Comparison of ENCODE assay signal across 27 cellular contexts in the genomic region with DNA sequence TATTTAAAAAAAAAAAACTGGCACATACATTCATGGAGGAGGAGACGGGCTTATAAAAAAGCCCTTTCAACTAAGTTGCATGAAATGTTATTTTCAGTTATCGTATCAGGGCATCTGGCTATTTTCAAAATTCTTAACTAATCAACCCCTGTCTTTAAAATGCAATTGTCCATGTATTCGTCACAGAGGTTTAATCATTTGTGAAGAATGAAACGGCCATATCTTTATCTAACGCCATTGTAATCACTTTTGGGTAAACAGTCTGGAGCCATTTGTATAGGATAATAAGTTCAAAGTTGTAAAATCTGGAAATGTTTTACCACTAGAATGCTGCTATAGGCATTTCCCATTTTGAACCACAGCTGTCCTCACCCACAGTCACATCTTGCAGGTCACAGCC. TPM values are rescaled to one million over a fixed set of nuclear protein-coding genes. Genes with fewer than 3 reads are reported as not detected.
DNase-seq lines count a peak whose midpoint lies in the region; ATAC-seq, FAIRE-seq and TF ChIP-seq lines count a peak whose summit lies in the region.
"Had no signal": no experiment of that assay in that cellular context is flagged by ENCODE, and none has a peak within 500 bp of the region (broad histone marks: within the 10 kb centered on the region; RNA-seq: fewer than 3 reads in every experiment).

No MANE protein-coding gene starts in this region.

- no peak overlapping the region for H3K27ac Mint-ChIP-seq in Caco-2 (ENCODE audit: unreplicated experiment)
- H3K27ac Mint-ChIP-seq: CD8-positive, alpha-beta T cell; GM23338; HFFc6 had no signal

- no peak overlapping the region for H3K27ac ChIP-seq in small intestine (ENCODE audit: low read depth in 1 of 2, low read length in 1 of 2)
- no peak overlapping the region for H3K27ac ChIP-seq in right atrium auricular region
- H3K27ac ChIP-seq: BLaER1 treated with 17β-estradiol and CSF1 and Interleukin-3, amounts not matched to agents 10 nM and 100 nM; HL-60 had no signal

- no peaks in the 10 kb centered on the region for H3K27me3 Mint-ChIP-seq in Caco-2 (ENCODE audit: insufficient read depth, unreplicated experiment)

- BruUV-seq in Caco-2 (replicated peaks; lab: Mats Ljungman, UMichigan), result no TSS peak

- H3K4me1 Mint-ChIP-seq in Caco-2 (ENCODE audit: low read depth, unreplicated experiment), result peaks cover 16% of the 10 kb centered on the region

- DNase-seq in Caco-2, result no peak
- peak; percentile 86 for DNase-seq in fibroblast of the aortic adventitia (ENCODE audit: low read depth)
- peak; percentile 78 for DNase-seq in small intestine
- DNase-seq in DMS 273 (lab: John Stamatoyannopoulos, UW; ENCODE audit: unreplicated experiment), result no peak
- DNase-seq in right atrium auricular region (ENCODE audit: low spot score), result no peak
- DNase-seq in BE2C, result no peak
- DNase-seq: 8988T; CD8-positive, alpha-beta T cell; COR-L47; DMS153; DMS79; GDM1; H7; HFFc6; IMR-90 had no signal

- CTCF ChIA-PET in Caco-2 (lab: Charles Lee), result no interaction called here

- no peaks in the 10 kb centered on the region for H3K36me3 ChIP-seq in Caco-2 (ENCODE audit: control insufficient read depth, insufficient read depth, low read length)
- no peaks in the 10 kb centered on the region for H3K36me3 ChIP-seq in small intestine (ENCODE audit: control insufficient read depth in 2 of 2, insufficient read depth in 2 of 2, low read length in 2 of 2)
- H3K36me3 ChIP-seq in right atrium auricular region, result no peaks in the 10 kb centered on the region
- H3K36me3 ChIP-seq in BE2C, result no peaks in the 10 kb centered on the region
- H3K36me3 ChIP-seq: BLaER1 treated with 17β-estradiol and CSF1 and Interleukin-3, amounts not matched to agents 10 nM and 100 nM had no signal

- H3K27me3 ChIP-seq in Caco-2 (replicated peaks; ENCODE audit: control insufficient read depth, insufficient read depth, low read length) (no peaks in the 10 kb centered on the region), small intestine (ENCODE audit: control insufficient read depth in 2 of 2, insufficient read depth in 2 of 2, low read length in 2 of 2) (no peaks in the 10 kb centered on the region), right atrium auricular region (no peaks in the 10 kb centered on the region), BE2C (0 out of 2 replicates have a peak, but pooled peaks cover 3% of the 10 kb centered on the region)
- H3K27me3 ChIP-seq: BLaER1 treated with 17β-estradiol and CSF1 and Interleukin-3, amounts not matched to agents 10 nM and 100 nM had no signal

- H3K9me3 Mint-ChIP-seq in Caco-2 (ENCODE audit: unreplicated experiment), result no peaks in the 10 kb centered on the region
- H3K9me3 Mint-ChIP-seq: GM23338 had no signal

- peaks cover 1% of the 10 kb centered on the region for H3K36me3 Mint-ChIP-seq in Caco-2 (ENCODE audit: insufficient read depth, unreplicated experiment)
- H3K36me3 Mint-ChIP-seq: CD8-positive, alpha-beta T cell had no signal

- 13 to 46% (median 21%) methylated on average over 5 of the region's 5 CpGs for WGBS in small intestine, 3 donors

- intact Hi-C loops in Caco-2 (cut with micrococcal nuclease; ENCODE audit: unreplicated experiment), result no loop called here

- H3K4me1 ChIP-seq in Caco-2, result peaks cover 12% of the 10 kb centered on the region
- peaks cover 1 to 3% of the 10 kb centered on the region in 2 donors for H3K4me1 ChIP-seq in small intestine (ENCODE audit: control insufficient read depth in 2 of 2, insufficient read depth in 1 of 2, low read depth in 1 of 2, low read length in 1 of 2)
- H3K4me1 ChIP-seq in right atrium auricular region, result no peaks in the 10 kb centered on the region
- H3K4me1 ChIP-seq in BE2C, result no peaks in the 10 kb centered on the region

- H3K4me3 ChIP-seq in Caco-2 (ENCODE audit: low read depth, low read length) (no peak overlapping the region), fibroblast of the aortic adventitia (ENCODE audit: low read depth, low read length) (no peak overlapping the region), small intestine (ENCODE audit: low read depth in 1 of 2, low read length in 2 of 2) (no peak overlapping the region), right atrium auricular region (no peak overlapping the region), BE2C (ENCODE audit: low read depth, low read length) (no peak overlapping the region)
- H3K4me3 ChIP-seq: BLaER1 treated with 17β-estradiol and CSF1 and Interleukin-3, amounts not matched to agents 10 nM and 100 nM; GM23338 had no signal

- ATAC-seq in SK-N-SH treated with all-trans-retinoic acid at 6 μM for 48 hours, result no peak
- ATAC-seq: CD8-positive, alpha-beta T cell; GM23338; HCT116 had no signal

- POLR2A ChIA-PET in Caco-2 (lab: Charles Lee), result no interaction called here

- peak overlapping the region; percentile 10 for H3K4me3 Mint-ChIP-seq in Caco-2 (ENCODE audit: unreplicated experiment)
- H3K4me3 Mint-ChIP-seq: CD8-positive, alpha-beta T cell; GM23338; HFFc6 had no signal

- FAIRE-seq in small intestine (lab: Jason Lieb, UNC), result peak; percentile 41
- FAIRE-seq: D721Med, GM12892, GM18507 had no signal

- no peak for TF ChIP-seq CTCF in Caco-2 (IDR thresholded peaks at IDR 0.05; ENCODE audit: insufficient read depth in 1 of 2, low read depth in 1 of 2, low read length in 1 of 2, severe bottlenecking in 1 of 2, unreplicated experiment in 1 of 2)
- no peak for TF ChIP-seq CTCF in fibroblast of the aortic adventitia (IDR thresholded peaks at IDR 0.05; ENCODE audit: insufficient read depth, low read length)
- TF ChIP-seq CTCF in right atrium auricular region (IDR thresholded peaks at IDR 0.05), result no peak
- no peak for TF ChIP-seq CTCF in BE2C (IDR thresholded peaks at IDR 0.05; ENCODE audit: low read depth, low read length)

- H3K9me3 ChIP-seq in Caco-2, result no peaks in the 10 kb centered on the region
- no peaks in the 10 kb centered on the region for H3K9me3 ChIP-seq in small intestine (ENCODE audit: control insufficient read depth, low read depth)
- no peaks in the 10 kb centered on the region for H3K9me3 ChIP-seq in right atrium auricular region
- no peaks in the 10 kb centered on the region for H3K9me3 ChIP-seq in BE2C
- H3K9me3 ChIP-seq: BLaER1 treated with 17β-estradiol and CSF1 and Interleukin-3, amounts not matched to agents 10 nM and 100 nM had no signal

TF ChIP-seq in SK-N-SH treated with all-trans-retinoic acid at 6 μM for 48 hours, 23 proteins besides CTCF, POLR2A, EP300 and RAD21:
- TF ChIP-seq TCF4 (CRISPR knock-in tag; IDR thresholded peaks at IDR 0.05; ENCODE audit: borderline replicate concordance), result peak; percentile 65; the same call in 1 of the 2 replicates
- TF ChIP-seq, protein P1, sequence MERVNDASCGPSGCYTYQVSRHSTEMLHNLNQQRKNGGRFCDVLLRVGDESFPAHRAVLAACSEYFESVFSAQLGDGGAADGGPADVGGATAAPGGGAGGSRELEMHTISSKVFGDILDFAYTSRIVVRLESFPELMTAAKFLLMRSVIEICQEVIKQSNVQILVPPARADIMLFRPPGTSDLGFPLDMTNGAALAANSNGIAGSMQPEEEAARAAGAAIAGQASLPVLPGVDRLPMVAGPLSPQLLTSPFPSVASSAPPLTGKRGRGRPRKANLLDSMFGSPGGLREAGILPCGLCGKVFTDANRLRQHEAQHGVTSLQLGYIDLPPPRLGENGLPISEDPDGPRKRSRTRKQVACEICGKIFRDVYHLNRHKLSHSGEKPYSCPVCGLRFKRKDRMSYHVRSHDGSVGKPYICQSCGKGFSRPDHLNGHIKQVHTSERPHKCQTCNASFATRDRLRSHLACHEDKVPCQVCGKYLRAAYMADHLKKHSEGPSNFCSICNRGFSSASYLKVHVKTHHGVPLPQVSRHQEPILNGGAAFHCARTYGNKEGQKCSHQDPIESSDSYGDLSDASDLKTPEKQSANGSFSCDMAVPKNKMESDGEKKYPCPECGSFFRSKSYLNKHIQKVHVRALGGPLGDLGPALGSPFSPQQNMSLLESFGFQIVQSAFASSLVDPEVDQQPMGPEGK (CRISPR knock-in tag; IDR thresholded peaks at IDR 0.05; ENCODE audit: borderline replicate concordance), result no peak

RNA-seq across cellular contexts. Expression of a gene that starts 30.4 kb away (rescaled TPM):
- total RNA-seq in Caco-2 (2022) (0.39 and 0.65 TPM in 2 replicates), fibroblast of the aortic adventitia (ENCODE audit: low replicate concordance) (0.45 TPM in 1 of 2 replicates, not detected in the other), right atrium auricular region (not detected)
- polyA plus RNA-seq in small intestine, result 1 to 10 TPM; 4.7 to 7.6 (median 6.5) TPM
- polyA plus RNA-seq in BE2C (2012; ENCODE audit: insufficient read depth, insufficient read length, low read depth), result not detected
- total RNA-seq: A673; CD8-positive, alpha-beta T cell; Daoy; HFFc6; HT1080; IMR-90 had no signal
- polyA plus RNA-seq: AG04450, IMR-90 had no signal

Comparison
In these comparisons a context has a peak if more than half of its experiments do, and no peak if none do; other contexts are left out.
1. DNase-seq: peak in fibroblast of the aortic adventitia (single experiment) and small intestine (single experiment); none in Caco-2 (0 of 2), DMS 273 (single experiment), right atrium auricular region (single experiment) and BE2C (single experiment).